Comparison of ENCODE assay signal across 12 cellular contexts in genomic region chr2:126467367-126468054, GRCh38.
DNase-seq lines count a peak whose midpoint lies in the region; ATAC-seq and TF ChIP-seq lines count a peak whose summit lies in the region.
"Had no signal": no experiment of that assay in that cellular context is flagged by ENCODE, and none has a peak within 500 bp of the region (broad histone marks: within the 10 kb centered on the region; RNA-seq: fewer than 3 reads in every experiment).

No MANE protein-coding gene starts in this region.

- in situ Hi-C loops in GM13977 (cut with MboI; ENCODE audit: low pct_unique_long_range_greater_than_20kb, low sequenced_read_pairs, unreplicated experiment): no loop called here

- H3K4me1 ChIP-seq in foreskin keratinocyte: no peaks in the 10 kb centered on the region

- DNase-seq in GM13977 (ENCODE audit: low spot score): peak; percentile 18
- no peak for DNase-seq in foreskin keratinocyte
- no peak for DNase-seq in GM03348 (ENCODE audit: low spot score)
- DNase-seq in SHP77 treated with DMSO at 0.1 percent for 48 hours (lab: John Stamatoyannopoulos, UW): no peak
- DNase-seq in HT-29 (ENCODE audit: low spot score): no peak
- DNase-seq: activated CD4-positive, alpha-beta T cell treated with anti-CD3 and anti-CD28 coated beads, Interleukin-2, amount 50 U/mL, for 4 hours; aorta; NCI-H2171; stimulated activated CD8-positive, alpha-beta memory T cell treated with anti-CD3 and anti-CD28 coated beads, Interleukin-4, amount 100 ng/mL, for 48 hours had no signal

- peak; percentile 84 for ATAC-seq in GM19324 (IDR thresholded peaks at IDR 0.05; ENCODE audit: low FRiP score, unreplicated experiment)
- peak; percentile 81 for ATAC-seq in HG02678 (IDR thresholded peaks at IDR 0.05; ENCODE audit: unreplicated experiment)
- ATAC-seq in HG03457 (IDR thresholded peaks at IDR 0.05; ENCODE audit: unreplicated experiment): peak; percentile 95
- no peak for ATAC-seq in foreskin keratinocyte

- no peaks in the 10 kb centered on the region for H3K27me3 ChIP-seq in foreskin keratinocyte

- no peak overlapping the region for H3K27ac ChIP-seq in foreskin keratinocyte

- TF ChIP-seq CTCF in GM13977 (IDR thresholded peaks at IDR 0.05; ENCODE audit: extremely low read depth, insufficient read depth, missing control alignments): no peak
- no peak for TF ChIP-seq CTCF in foreskin keratinocyte (conservative IDR thresholded peaks at IDR 0.05)
